8 cellular contexts compared by ENCODE assay signal in genomic region chr11:64305075-64305690, GRCh38. TPM values are rescaled to one million over a fixed set of nuclear protein-coding genes. Genes with fewer than 3 reads are reported as not detected.
DNase-seq lines count a peak whose midpoint lies in the region; ATAC-seq and TF ChIP-seq lines count a peak whose summit lies in the region.

ESRRA (plus strand) TSS chr11:64305524; CDS start chr11:64307180, 1,656 bp downstream.

- H3K9ac ChIP-seq in iPS-20b (ENCODE audit: low read depth, low read length): peak within 1 kb of the TSS; percentile 96

- H3K27me3 ChIP-seq in WERI-Rb-1 (ENCODE audit: insufficient read depth, low read depth, severe bottlenecking) (no peaks in the 10 kb centered on the region), breast epithelium (peaks cover 0 to 7% of the 10 kb centered on the region in 2 donors), iPS-20b (ENCODE audit: insufficient read depth, low read length) (peaks cover 25% of the 10 kb centered on the region)

- peak; percentile 100 for DNase-seq in AG08395 (ENCODE audit: low spot score)
- peak; percentile 99 for DNase-seq in NCI-H2227 treated with DMSO at 0.1 percent for 48 hours (lab: John Stamatoyannopoulos, UW)
- peak; percentile 99 for DNase-seq in WERI-Rb-1
- DNase-seq in breast epithelium (ENCODE audit: low spot score in 2 of 2): peak; percentile 99 to 100

- H3K27ac ChIP-seq in WERI-Rb-1: peak within 1 kb of the TSS; percentile 79
- peak within 1 kb of the TSS; percentile 89 to 90 for H3K27ac ChIP-seq in breast epithelium
- peak within 1 kb of the TSS; percentile 95 for H3K27ac ChIP-seq in iPS-20b (ENCODE audit: low read length)
- H3K27ac ChIP-seq in skin epidermis: peak within 1 kb of the TSS; percentile 56 to 98 (median 91)

- H3K36me3 ChIP-seq in WERI-Rb-1 (peaks cover 4% of the 10 kb centered on the region), breast epithelium (no peaks in the 10 kb centered on the region), iPS-20b (ENCODE audit: insufficient read depth, low read depth, low read length) (peaks cover 5% of the 10 kb centered on the region; the same call in 1 of the 2 replicates)

- TF ChIP-seq CTCF in WERI-Rb-1 (IDR thresholded peaks at IDR 0.05; ENCODE audit: low read depth, low read length): no peak
- no peak for TF ChIP-seq CTCF in breast epithelium (IDR thresholded peaks at IDR 0.05)

- ATAC-seq in HG03175 (IDR thresholded peaks at IDR 0.05; ENCODE audit: unreplicated experiment): peak; percentile 73

- H3K4me1 ChIP-seq in breast epithelium (peaks cover 9 to 16% of the 10 kb centered on the region in 2 donors), iPS-20b (ENCODE audit: insufficient read depth, low read length) (peaks cover 11% of the 10 kb centered on the region; the same call in 1 of the 2 replicates)

- in situ Hi-C loops in GM18951 (cut with MboI; ENCODE audit: low sequenced_read_pairs, unreplicated experiment): no loop called here

- TF ChIP-seq POLR2A in GM18951 (IDR thresholded peaks at IDR 0.05; ENCODE audit: extremely low read depth, insufficient read depth, insufficient read length) (peak; percentile 82), breast epithelium (IDR thresholded peaks at IDR 0.05) (no peak)

- no peaks in the 10 kb centered on the region for H3K9me3 ChIP-seq in WERI-Rb-1 (ENCODE audit: severe bottlenecking)
- H3K9me3 ChIP-seq in breast epithelium: no peaks in the 10 kb centered on the region
- H3K9me3 ChIP-seq in iPS-20b (ENCODE audit: insufficient read depth, low read depth, low read length): no peaks in the 10 kb centered on the region

- intact Hi-C loops in breast epithelium (cut with DNase I; ENCODE audit: low total_unique reads): no loop called here

- peak within 1 kb of the TSS; percentile 88 for H3K4me3 ChIP-seq in WERI-Rb-1 (ENCODE audit: low read depth, low read length)
- H3K4me3 ChIP-seq in breast epithelium: peak within 1 kb of the TSS; percentile 62 to 75 (median 69)
- H3K4me3 ChIP-seq in iPS-20b (ENCODE audit: low read length): peak within 1 kb of the TSS; percentile 92
- H3K4me3 ChIP-seq in skin epidermis: peak within 1 kb of the TSS; percentile 63 to 80 (median 75)

RNA-seq across cellular contexts. Expression of gene ESRRA, which starts in this region (rescaled TPM):
- 10 to 100 TPM; 38.2 to 43.9 (median 39.5) TPM for total RNA-seq in breast epithelium

Comparison
In these comparisons a context has a peak if more than half of its experiments do, and no peak if none do; other contexts are left out.
1. Peak in every context shown above with its lines: DNase-seq, ATAC-seq, H3K4me3 ChIP-seq and H3K27ac ChIP-seq.